ENCODE assay signal across 3 cellular contexts in genomic region chr10:94989192-94989591, GRCh38.
TF ChIP-seq lines count a peak whose summit lies in the region.

No MANE protein-coding gene starts in this region.

TF ChIP-seq in A549, 52 proteins besides CTCF, POLR2A, EP300 and RAD21:
- TF ChIP-seq PHF8 (IDR thresholded peaks at IDR 0.05; ENCODE audit: borderline replicate concordance, low read depth) (no peak), MAFK (IDR thresholded peaks at IDR 0.05; ENCODE audit: partially characterized antibody) (peak; percentile 88), BCL3 (IDR thresholded peaks at IDR 0.05) (no peak), HOXB13 (CRISPR knock-in tag; IDR thresholded peaks at IDR 0.05; ENCODE audit: low read depth) (no peak)

TF ChIP-seq in IMR-90, 13 proteins besides CTCF, POLR2A, EP300 and RAD21:
- TF ChIP-seq MAFK (IDR thresholded peaks at IDR 0.05; ENCODE audit: low read depth, low read length) (peak; percentile 84), FOS (IDR thresholded peaks at IDR 0.05; ENCODE audit: low read depth, low read length) (no peak), MXI1 (IDR thresholded peaks at IDR 0.05; ENCODE audit: borderline replicate concordance, low read depth, low read length) (no peak), SMC3 (IDR thresholded peaks at IDR 0.05; ENCODE audit: low read depth, low read length) (no peak), NFE2L2 (IDR thresholded peaks at IDR 0.05; ENCODE audit: low read depth, low read length) (no peak), CEBPB (IDR thresholded peaks at IDR 0.05; ENCODE audit: low read depth, low read length) (no peak), MAZ (IDR thresholded peaks at IDR 0.05; ENCODE audit: borderline replicate concordance, low read depth, low read length) (no peak)

TF ChIP-seq in H1, 55 proteins besides CTCF, POLR2A, EP300 and RAD21:
- TF ChIP-seq ATF3 (IDR thresholded peaks at IDR 0.05; ENCODE audit: insufficient read depth, low read depth, low read length) (no peak), SAP30 (IDR thresholded peaks at IDR 0.05; ENCODE audit: insufficient read depth, insufficient replicate concordance, low read length) (no peak), MAFK (IDR thresholded peaks at IDR 0.05; ENCODE audit: low read depth, low read length) (peak; percentile 63; the same call in 1 of the 2 replicates), USF2 (IDR thresholded peaks at IDR 0.05; ENCODE audit: low read length) (no peak)
